2 cellular contexts compared by ENCODE assay signal in genomic region chr11:8683115-8683807, GRCh38.
TF ChIP-seq lines count a peak whose summit lies in the region.

No MANE protein-coding gene starts in this region.

TF ChIP-seq in IMR-90, 13 proteins besides CTCF, POLR2A, EP300 and RAD21:
- TF ChIP-seq, protein P1, sequence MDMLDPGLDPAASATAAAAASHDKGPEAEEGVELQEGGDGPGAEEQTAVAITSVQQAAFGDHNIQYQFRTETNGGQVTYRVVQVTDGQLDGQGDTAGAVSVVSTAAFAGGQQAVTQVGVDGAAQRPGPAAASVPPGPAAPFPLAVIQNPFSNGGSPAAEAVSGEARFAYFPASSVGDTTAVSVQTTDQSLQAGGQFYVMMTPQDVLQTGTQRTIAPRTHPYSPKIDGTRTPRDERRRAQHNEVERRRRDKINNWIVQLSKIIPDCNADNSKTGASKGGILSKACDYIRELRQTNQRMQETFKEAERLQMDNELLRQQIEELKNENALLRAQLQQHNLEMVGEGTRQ (IDR thresholded peaks at IDR 0.05; ENCODE audit: low read depth, low read length) = peak; percentile 22; the same call in 1 of the 2 replicates
- no peak for TF ChIP-seq MAZ (IDR thresholded peaks at IDR 0.05; ENCODE audit: borderline replicate concordance, low read depth, low read length)

TF ChIP-seq in GM12878, 131 proteins besides CTCF, POLR2A, EP300 and RAD21:
- TF ChIP-seq USF1 (IDR thresholded peaks at IDR 0.05; ENCODE audit: borderline replicate concordance, extremely low read length, insufficient read depth, low read depth, low read length) (peak; percentile 29), BHLHE40 (IDR thresholded peaks at IDR 0.05; ENCODE audit: borderline replicate concordance in 1 of 2, low read depth in 2 of 2, low read length in 1 of 2) (0 out of 4 replicates have a peak, but pooled peaks of 1 of the 2 experiments have one; percentile 6), RUNX3 (IDR thresholded peaks at IDR 0.05; ENCODE audit: low read length) (peak; percentile 3; the same call in 1 of the 2 replicates), RAD51 (IDR thresholded peaks at IDR 0.05) (0 out of 2 replicates have a peak, but pooled peaks have one; percentile 34), CBX3 (IDR thresholded peaks at IDR 0.05; ENCODE audit: borderline replicate concordance, low read depth) (no peak)
